ENCODE assay signal across 1 cellular context in the genomic region with DNA sequence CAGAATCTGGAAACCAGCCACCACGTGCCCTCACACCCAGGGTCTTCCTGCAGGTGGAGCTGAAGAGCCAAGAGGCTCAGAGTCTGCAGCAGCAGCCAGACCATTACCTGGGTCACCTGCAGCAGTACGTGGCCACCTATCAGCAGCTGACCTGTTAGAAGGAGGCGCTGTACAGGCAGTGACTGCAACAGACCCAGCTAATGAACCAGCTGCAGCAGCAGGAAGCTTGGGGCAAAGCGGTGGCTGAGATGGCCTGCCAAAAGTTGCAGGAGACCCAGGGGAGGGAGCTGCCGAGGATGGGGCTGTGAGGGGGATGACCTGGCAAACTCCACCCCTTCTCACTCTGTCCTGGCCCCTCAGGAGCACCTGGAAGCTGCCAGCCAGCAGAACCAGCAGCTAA. TPM values are rescaled to one million over a fixed set of nuclear protein-coding genes. Genes with fewer than 3 reads are reported as not detected.
"Had no signal": no experiment of that assay in that cellular context is flagged by ENCODE, and none has a peak within 500 bp of the region (broad histone marks: within the 10 kb centered on the region; RNA-seq: fewer than 3 reads in every experiment).

No MANE protein-coding gene starts in this region.

RNA-seq across cellular contexts. Expression of gene GOLGA8T, which starts 8.4 kb away (rescaled TPM):
- total RNA-seq: GM12878 had no signal
- polyA plus RNA-seq: GM12878 had no signal
